ENCODE assay signal across 10 cellular contexts in the genomic region with DNA sequence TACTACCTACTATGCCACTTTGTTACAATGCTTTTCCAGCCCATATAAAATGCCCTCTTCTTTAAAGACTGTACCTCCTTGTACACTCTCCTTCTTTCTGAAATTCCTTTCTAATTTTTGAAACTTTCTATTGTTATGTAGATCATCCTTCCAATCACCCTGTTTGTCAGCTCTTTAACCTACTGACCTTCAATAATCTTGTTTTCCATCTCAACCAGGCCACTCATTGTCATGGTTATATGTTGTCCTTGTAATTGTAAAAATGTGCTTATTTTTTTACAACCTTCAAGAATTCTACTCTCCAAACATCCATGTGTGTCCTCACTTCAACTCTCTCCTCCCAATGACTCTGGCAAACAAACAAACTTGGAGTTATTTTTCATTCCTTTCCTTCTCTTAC.
"Had no signal": no experiment of that assay in that cellular context is flagged by ENCODE, and none has a peak within 500 bp of the region (broad histone marks: within the 10 kb centered on the region; RNA-seq: fewer than 3 reads in every experiment).

No MANE protein-coding gene starts in this region.

- H3K9me3 ChIP-seq: HAP-1 had no signal

- H3K27ac Mint-ChIP-seq: HFFc6 had no signal

- H3K36me3 ChIP-seq: HAP-1 had no signal

- H3K4me3 ChIP-seq: GM23248, HAP-1, K562 had no signal

- H3K9ac ChIP-seq: GM23248 had no signal

- H2AFZ ChIP-seq: GM23248 had no signal

- FAIRE-seq: H54, HTR-8/SVneo, K562 had no signal

- H3K4me3 Mint-ChIP-seq: HFFc6 had no signal

- H3K27ac ChIP-seq: GM23248, HL-60 had no signal

- DNase-seq: GM23248, GOT3, HFFc6, IMR-90, KG1 had no signal

- H3K4me1 ChIP-seq: HAP-1 had no signal
